Comparison of ENCODE assay signal across 8 cellular contexts in the genomic region with DNA sequence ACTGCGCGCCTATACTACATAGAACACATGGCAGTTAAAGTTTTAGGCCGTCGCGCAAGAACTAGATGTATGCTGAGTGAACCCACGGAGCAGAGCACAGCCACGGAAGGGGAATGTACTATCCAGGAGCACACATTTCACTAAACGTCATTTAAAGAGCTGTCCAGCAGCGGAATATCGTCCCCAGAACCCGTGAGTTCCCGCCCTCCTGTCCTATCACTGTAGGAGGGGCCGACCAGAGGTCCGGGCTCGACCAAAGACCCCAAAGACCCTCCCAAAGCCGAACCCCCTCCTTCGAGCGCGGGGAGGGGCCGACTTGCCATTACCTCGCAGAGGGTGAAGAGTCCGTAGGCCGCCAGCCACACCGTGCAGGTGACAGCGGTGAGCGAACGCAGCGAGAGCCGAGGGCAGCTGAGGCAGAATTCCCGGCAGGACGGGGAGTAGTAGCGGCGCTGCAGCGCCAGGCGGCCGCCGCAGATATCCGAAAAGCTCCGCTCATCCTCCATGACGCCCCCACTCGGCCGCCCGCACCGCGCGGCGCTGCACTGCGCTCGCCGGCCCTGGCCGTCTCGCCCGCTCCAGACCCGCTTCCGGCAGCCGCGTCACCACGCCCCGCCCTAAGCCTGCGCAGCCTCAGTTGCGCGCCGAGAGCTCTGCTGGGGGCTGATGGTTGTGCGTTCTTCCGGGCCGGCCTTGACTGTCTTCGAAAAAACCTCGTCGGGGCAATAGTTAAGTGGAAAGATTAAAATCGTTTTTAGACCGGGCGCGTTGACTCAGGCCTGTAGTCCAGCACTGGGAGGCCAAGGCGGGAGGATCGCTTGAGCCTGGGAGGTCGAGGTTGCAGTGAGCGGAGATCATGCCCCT. TPM values are rescaled to one million over a fixed set of nuclear protein-coding genes. Genes with fewer than 3 reads are reported as not detected.
A peak's percentile ranks its signal among the peaks of the same experiment; 100 is the strongest.
DNase-seq lines count a peak whose midpoint lies in the region; ATAC-seq and TF ChIP-seq lines count a peak whose summit lies in the region.

A gene with protein sequence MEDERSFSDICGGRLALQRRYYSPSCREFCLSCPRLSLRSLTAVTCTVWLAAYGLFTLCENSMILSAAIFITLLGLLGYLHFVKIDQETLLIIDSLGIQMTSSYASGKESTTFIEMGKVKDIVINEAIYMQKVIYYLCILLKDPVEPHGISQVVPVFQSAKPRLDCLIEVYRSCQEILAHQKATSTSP (minus strand): TSS at position 571 of the 864 bp plus-strand sequence. CDS start 65 bp downstream, at position 506.

- H3K4me3 ChIP-seq in fibroblast of the aortic adventitia (ENCODE audit: low read depth, low read length): peak within 1 kb of the TSS; percentile 87
- H3K4me3 ChIP-seq in stomach: peak within 1 kb of the TSS; percentile 69 to 98 (median 85)

- H3K9me3 ChIP-seq in stomach: no peaks in the 10 kb centered on the region

- H3K4me3 Mint-ChIP-seq in nephron progenitor cell: peak within 1 kb of the TSS; percentile 92

- H3K27ac Mint-ChIP-seq in nephron progenitor cell: peak within 1 kb of the TSS; percentile 68

- TF ChIP-seq CTCF in fibroblast of the aortic adventitia (IDR thresholded peaks at IDR 0.05; ENCODE audit: insufficient read depth, low read length) (peak; percentile 58), nephron progenitor cell (IDR thresholded peaks at IDR 0.05) (peak; percentile 55), stomach (IDR thresholded peaks at IDR 0.05) (peak in 5 of 7 experiments; percentile 17 to 64 (median 50))

- ATAC-seq in GM21825 (IDR thresholded peaks at IDR 0.05; ENCODE audit: unreplicated experiment): peak; percentile 87

- peaks cover 8% of the 10 kb centered on the region for H3K27me3 Mint-ChIP-seq in nephron progenitor cell (ENCODE audit: low read depth, poor library complexity)

- peaks cover 25% of the 10 kb centered on the region for H3K9me3 Mint-ChIP-seq in nephron progenitor cell

- 3 to 7% (median 3%) methylated on average over 51 to 77 of the region's 77 CpGs for WGBS in stomach, 5 donors

- peak within 1 kb of the TSS; percentile 87 to 95 (median 89) for H3K27ac ChIP-seq in stomach

- H3K36me3 Mint-ChIP-seq in nephron progenitor cell (ENCODE audit: low read depth): peaks cover 20% of the 10 kb centered on the region

- peaks cover 0 to 4% (median 0%) of the 10 kb centered on the region in 4 donors for H3K36me3 ChIP-seq in stomach

- no peak for TF ChIP-seq EP300 in stomach (IDR thresholded peaks at IDR 0.05)

- DNase-seq in EL (peak; percentile 89), Kasumi-1 (lab: John Stamatoyannopoulos, UW) (peak; percentile 81 to 84), fibroblast of the aortic adventitia (ENCODE audit: low read depth) (peak; percentile 80), nephron progenitor cell (peak; percentile 92), stomach (peak; percentile 92)
- peak; percentile 98 for DNase-seq in activated effector memory CD4-positive, alpha-beta T cell treated with anti-CD3 and anti-CD28 coated beads, Interleukin-2, amount 50 U/mL, for 16 hours

- H3K4me1 Mint-ChIP-seq in nephron progenitor cell: peaks cover 36% of the 10 kb centered on the region

- TF ChIP-seq POLR2A in Raji (IDR thresholded peaks at IDR 0.05; ENCODE audit: insufficient read depth, low read depth, low read length) (peak; percentile 80), stomach (IDR thresholded peaks at IDR 0.05) (peak in 2 of 4 donors; percentile 40 to 67)

- no peaks in the 10 kb centered on the region for H3K27me3 ChIP-seq in stomach

- intact Hi-C loops in stomach (cut with DNase I; ENCODE audit: low total_unique reads): no loop called here

- peaks cover 5 to 31% (median 18%) of the 10 kb centered on the region in 4 donors for H3K4me1 ChIP-seq in stomach

RNA-seq across cellular contexts. Expression of the gene that starts here (rescaled TPM):
- total RNA-seq in fibroblast of the aortic adventitia (ENCODE audit: low replicate concordance) (8.0 and 16.8 TPM in 2 replicates), stomach (100 to 1,000 TPM in 1 of 5 donors, 10 to 100 TPM in 3, 1 to 10 TPM in 1; 5.2 to 222 (median 31.6) TPM)
- polyA plus RNA-seq in stomach: 10 to 100 TPM; 10.3 to 23.6 (median 18.5) TPM

Comparison
In these comparisons a context has a peak if more than half of its experiments do, and no peak if none do; other contexts are left out.
1. Peak in every context shown above with its lines: DNase-seq, ATAC-seq, H3K4me3 ChIP-seq and H3K27ac ChIP-seq.